Comparison of ENCODE assay signal across 9 cellular contexts in genomic region chr11:60169264-60169915, GRCh38. TPM values are rescaled to one million over a fixed set of nuclear protein-coding genes. Genes with fewer than 3 reads are reported as not detected.
DNase-seq lines count a peak whose midpoint lies in the region; ATAC-seq and TF ChIP-seq lines count a peak whose summit lies in the region.
"Had no signal": no experiment of that assay in that cellular context is flagged by ENCODE, and none has a peak within 500 bp of the region (broad histone marks: within the 10 kb centered on the region; RNA-seq: fewer than 3 reads in every experiment).

No MANE protein-coding gene starts in this region.

- ATAC-seq in left lobe of liver (peak; percentile 66), GM18498 (IDR thresholded peaks at IDR 0.05; ENCODE audit: unreplicated experiment) (no peak)
- ATAC-seq: natural killer cell had no signal

- H3K9ac ChIP-seq in BLaER1: no peak overlapping the region

- CTCF ChIA-PET in GM10248 (lab: Yijun Ruan, JAX): interaction anchor here (0.9 to 1.5 kb wide), 4 partner anchors 10 to 167 kb away, joined by 3 to 7 read pairs (median 3); no protein-coding TSS in a partner anchor

- H3K4me1 ChIP-seq in BLaER1: no peaks in the 10 kb centered on the region

- TF ChIP-seq CTCF in GM10248 (IDR thresholded peaks at IDR 0.05; ENCODE audit: control extremely low read depth, extremely low read depth, low read depth, missing control alignments): no peak

- no peak overlapping the region for H3K27ac ChIP-seq in BLaER1

- no peak overlapping the region for H3K4me2 ChIP-seq in BLaER1

- H4K20me1 ChIP-seq in BLaER1: no peaks in the 10 kb centered on the region

- POLR2A ChIA-PET in GM10248 (lab: Yijun Ruan, JAX): no interaction called here

- H3K27me3 ChIP-seq in BLaER1: no peaks in the 10 kb centered on the region

- no peaks in the 10 kb centered on the region; the same call in 1 of the 2 replicates for H3K36me3 ChIP-seq in BLaER1

- peaks cover 55% of the 10 kb centered on the region for H3K9me3 ChIP-seq in BLaER1

- peak; percentile 97 for DNase-seq in HT1080 (ENCODE audit: low read depth)
- DNase-seq in amniotic epithelial cell (ENCODE audit: low read depth): peak; percentile 6
- peak; percentile 44 for DNase-seq in left lobe of liver (ENCODE audit: low spot score)
- DNase-seq in NCI-H345 (lab: John Stamatoyannopoulos, UW): no peak
- DNase-seq in stimulated activated CD8-positive, alpha-beta memory T cell treated with anti-CD3 and anti-CD28 coated beads, Interleukin-4, amount 100 ng/mL, for 48 hours: no peak
- DNase-seq in GM10248 (ENCODE audit: extremely low spot score): no peak
- DNase-seq: natural killer cell had no signal

- 0 out of 2 replicates have a peak overlapping the region, but pooled peaks have one; percentile 11 for H3K4me3 ChIP-seq in BLaER1

RNA-seq across cellular contexts. Expression of gene MS4A6A, which starts 13.5 kb away (rescaled TPM):
- not detected in 2 replicates for total RNA-seq in HT1080 (2014; rRNA removed; shearing (Covaris generic))
- polyA plus RNA-seq in HT1080 (2015; cell fraction: cytosol; rRNA removed): not detected in 2 replicates
- 0.17 TPM in 1 of 2 replicates, not detected in the other for polyA plus RNA-seq in HT1080 (2015; cell fraction: nucleus; rRNA removed)
- 37.7 TPM for total RNA-seq in left lobe of liver

Comparison
In these comparisons a context has a peak if more than half of its experiments do, and no peak if none do; other contexts are left out.
1. DNase-seq: peak in HT1080 (single experiment), amniotic epithelial cell (single experiment) and left lobe of liver (single experiment); none in NCI-H345 (single experiment), stimulated activated CD8-positive, alpha-beta memory T cell treated with anti-CD3 and anti-CD28 coated beads, Interleukin-4, amount 100 ng/mL, for 48 hours (single experiment) and GM10248 (single experiment).
2. RNA of gene MS4A6A, which starts 13.5 kb away (total RNA-seq): 37.7 TPM in left lobe of liver (single experiment); not detected in HT1080; every median in the first group is over 10 times any median in the second.